In genomic region chr10:70478191-70479160, GRCh38 we compare ENCODE assay signal across 8 cellular contexts. TPM values are rescaled to one million over a fixed set of nuclear protein-coding genes. Genes with fewer than 3 reads are reported as not detected.
DNase-seq lines count a peak whose midpoint lies in the region; ATAC-seq and TF ChIP-seq lines count a peak whose summit lies in the region.

Gene PALD1, plus strand, starts transcription at chr10:70478767. Its CDS starts 47,185 bp downstream, at chr10:70525952.

- peaks cover 28 to 34% of the 10 kb centered on the region in 2 donors for H3K4me1 ChIP-seq in duodenal mucosa (ENCODE audit: control insufficient read depth in 1 of 2, insufficient read depth in 2 of 2, low read length in 2 of 2)
- peaks cover 15% of the 10 kb centered on the region for H3K4me1 ChIP-seq in mesenchymal stem cell (ENCODE audit: control insufficient read depth, insufficient read depth, low read depth, low read length)

- under 1% methylated on average over 55 of the region's 110 CpGs for WGBS in mesenchymal stem cell

- H3K9ac ChIP-seq in duodenal mucosa (ENCODE audit: low read depth in 1 of 2, low read length in 2 of 2) (peak within 1 kb of the TSS; percentile 18 to 32), mesenchymal stem cell (ENCODE audit: low read length) (no peak within 1 kb of the TSS)

- H3K14ac ChIP-seq in mesenchymal stem cell (ENCODE audit: low read length in 2 of 2) = no peak within 1 kb of the TSS

- H4K8ac ChIP-seq in mesenchymal stem cell (ENCODE audit: low read length) = no peak within 1 kb of the TSS

- H4K91ac ChIP-seq in mesenchymal stem cell (ENCODE audit: low read length) = no peak within 1 kb of the TSS

- no peaks in the 10 kb centered on the region for H3K9me3 Mint-ChIP-seq in activated CD4-positive, alpha-beta T cell treated with anti-CD3 and anti-CD28 coated beads, Interleukin-2, amount 10 ng/mL, durations not matched to agents 7 days and 5 days

- CTCF ChIA-PET in activated CD4-positive, alpha-beta T cell treated with anti-CD3 and anti-CD28 coated beads, Interleukin-2, amount 10 ng/mL, durations not matched to agents 7 days and 5 days (lab: Charles Lee) = interaction anchor here (1.5 to 3.2 kb wide), 2 partner anchors 17 kb away, joined by 5 to 17 read pairs; no protein-coding TSS in a partner anchor

- POLR2A ChIA-PET in activated CD4-positive, alpha-beta T cell treated with anti-CD3 and anti-CD28 coated beads, Interleukin-2, amount 10 ng/mL, durations not matched to agents 7 days and 5 days (lab: Charles Lee) = no interaction called here

- H3K4ac ChIP-seq in mesenchymal stem cell (ENCODE audit: low read depth in 1 of 2, low read length in 2 of 2) = no peak within 1 kb of the TSS

- DNase-seq in MG63 = peak; percentile 85
- peak; percentile 18 for DNase-seq in activated CD4-positive, alpha-beta T cell treated with anti-CD3 and anti-CD28 coated beads, Interleukin-2, amount 10 ng/mL, durations not matched to agents 7 days and 5 days
- peak; percentile 28 for DNase-seq in mesenchymal stem cell
- DNase-seq in stimulated activated CD8-positive, alpha-beta memory T cell treated with anti-CD3 and anti-CD28 coated beads, Interleukin-7, amount 100 ng/mL, for 4 hours (ENCODE audit: low read depth in 2 of 2) = peak; percentile 26 to 56

- H2AFZ ChIP-seq in mesenchymal stem cell (ENCODE audit: low read depth, low read length) = no peak within 1 kb of the TSS

- no peak within 1 kb of the TSS for H3K23ac ChIP-seq in mesenchymal stem cell (ENCODE audit: low read length in 2 of 2)

- no peak within 1 kb of the TSS for H2AK5ac ChIP-seq in mesenchymal stem cell (ENCODE audit: low read length, severe bottlenecking)

- H2BK15ac ChIP-seq in mesenchymal stem cell (ENCODE audit: low read depth, poor library complexity, severe bottlenecking) = no peak within 1 kb of the TSS

- H3K36me3 ChIP-seq in MG63 = no peaks in the 10 kb centered on the region
- no peaks in the 10 kb centered on the region for H3K36me3 ChIP-seq in duodenal mucosa (ENCODE audit: control insufficient read depth in 1 of 2, insufficient read depth in 2 of 2, low read length in 2 of 2)
- H3K36me3 ChIP-seq in mesenchymal stem cell (ENCODE audit: control insufficient read depth in 1 of 2, insufficient read depth in 2 of 2, low read depth in 1 of 2, low read length in 2 of 2) = no peaks in the 10 kb centered on the region

- H3K27ac ChIP-seq in duodenal mucosa (ENCODE audit: low read depth, low read length) (no peak within 1 kb of the TSS), mesenchymal stem cell (ENCODE audit: low read length, poor library complexity, severe bottlenecking) (no peak within 1 kb of the TSS)

- H3K18ac ChIP-seq in mesenchymal stem cell (ENCODE audit: low read depth in 1 of 2, low read length in 2 of 2) = no peak within 1 kb of the TSS

- H3K27me3 ChIP-seq in MG63 (no peaks in the 10 kb centered on the region), duodenal mucosa (ENCODE audit: control insufficient read depth in 1 of 2, insufficient read depth in 2 of 2, low read length in 2 of 2) (peaks cover 11 to 15% of the 10 kb centered on the region in 2 donors), mesenchymal stem cell (ENCODE audit: control insufficient read depth in 1 of 2, insufficient read depth in 1 of 2, low read length in 2 of 2) (peaks cover 38 to 88% of the 10 kb centered on the region in 2 experiments)

- H3K36me3 Mint-ChIP-seq in activated CD4-positive, alpha-beta T cell treated with anti-CD3 and anti-CD28 coated beads, Interleukin-2, amount 10 ng/mL, durations not matched to agents 7 days and 5 days (ENCODE audit: low read depth) = no peaks in the 10 kb centered on the region

- H3K9me3 ChIP-seq in MG63 = no peaks in the 10 kb centered on the region
- no peaks in the 10 kb centered on the region for H3K9me3 ChIP-seq in duodenal mucosa (ENCODE audit: control insufficient read depth in 1 of 2, low read length in 2 of 2)
- no peaks in the 10 kb centered on the region for H3K9me3 ChIP-seq in mesenchymal stem cell (ENCODE audit: control insufficient read depth, low read length)

- H2BK12ac ChIP-seq in mesenchymal stem cell (ENCODE audit: low read length in 2 of 2) = no peak within 1 kb of the TSS

- H3K27ac Mint-ChIP-seq in activated CD4-positive, alpha-beta T cell treated with anti-CD3 and anti-CD28 coated beads, Interleukin-2, amount 10 ng/mL, durations not matched to agents 7 days and 5 days = peak within 1 kb of the TSS; percentile 69

- no peak within 1 kb of the TSS for H2BK5ac ChIP-seq in mesenchymal stem cell (ENCODE audit: low read depth, low read length, poor library complexity, severe bottlenecking)

- peak within 1 kb of the TSS; percentile 76 for H3K4me2 ChIP-seq in mesenchymal stem cell (ENCODE audit: low read length, poor library complexity, severe bottlenecking)

- TF ChIP-seq CTCF in GM12874 (IDR thresholded peaks at IDR 0.05; ENCODE audit: insufficient read depth, low read depth, low read length) = 0 out of 2 replicates have a peak, but pooled peaks have one; percentile 10

- H2BK120ac ChIP-seq in mesenchymal stem cell (ENCODE audit: low read depth, low read length) = no peak within 1 kb of the TSS

- no peaks in the 10 kb centered on the region for H3K79me1 ChIP-seq in mesenchymal stem cell (replicated peaks; ENCODE audit: low read length, poor library complexity, severe bottlenecking)

- ATAC-seq in HG03378 (IDR thresholded peaks at IDR 0.05; ENCODE audit: unreplicated experiment) (no peak), HG03521 (IDR thresholded peaks at IDR 0.05; ENCODE audit: unreplicated experiment) (no peak)

- peaks cover 42% of the 10 kb centered on the region for H3K4me1 Mint-ChIP-seq in activated CD4-positive, alpha-beta T cell treated with anti-CD3 and anti-CD28 coated beads, Interleukin-2, amount 10 ng/mL, durations not matched to agents 7 days and 5 days

- H3K4me3 Mint-ChIP-seq in activated CD4-positive, alpha-beta T cell treated with anti-CD3 and anti-CD28 coated beads, Interleukin-2, amount 10 ng/mL, durations not matched to agents 7 days and 5 days = peak within 1 kb of the TSS; percentile 70

- peak within 1 kb of the TSS; percentile 67 for H3K4me3 ChIP-seq in MG63
- H3K4me3 ChIP-seq in duodenal mucosa (ENCODE audit: low read depth in 1 of 2, low read length in 2 of 2) = peak within 1 kb of the TSS; percentile 60
- H3K4me3 ChIP-seq in mesenchymal stem cell (ENCODE audit: insufficient read depth in 1 of 2, low read depth in 1 of 2, low read length in 2 of 2) = peak within 1 kb of the TSS; percentile 60 to 64

- peaks cover 35% of the 10 kb centered on the region for H3K27me3 Mint-ChIP-seq in activated CD4-positive, alpha-beta T cell treated with anti-CD3 and anti-CD28 coated beads, Interleukin-2, amount 10 ng/mL, durations not matched to agents 7 days and 5 days

RNA-seq across cellular contexts. Expression of gene PALD1, which starts in this region (rescaled TPM):
- total RNA-seq in MG63 (2014; rRNA removed; shearing (Covaris generic); ENCODE audit: low replicate concordance) = 5.3 and 7.8 TPM in 2 replicates
- 1 to 10 TPM; 1.2 to 1.5 TPM for total RNA-seq in activated CD4-positive, alpha-beta T cell treated with anti-CD3 and anti-CD28 coated beads, Interleukin-2, amount 10 ng/mL, durations not matched to agents 7 days and 5 days
- 0.01 TPM for polyA plus RNA-seq in mesenchymal stem cell (2013, experiment 1 of 2)
- polyA plus RNA-seq in mesenchymal stem cell (2013, experiment 2 of 2) = 0.01 TPM

Comparison
In these comparisons a context has a peak if more than half of its experiments do, and no peak if none do; other contexts are left out.
1. DNase-seq: peak in every context shown above with its lines; median percentile 85 in MG63; 41 in stimulated activated CD8-positive, alpha-beta memory T cell treated with anti-CD3 and anti-CD28 coated beads, Interleukin-7, amount 100 ng/mL, for 4 hours; 28 in mesenchymal stem cell; 18 in activated CD4-positive, alpha-beta T cell treated with anti-CD3 and anti-CD28 coated beads, Interleukin-2, amount 10 ng/mL, durations not matched to agents 7 days and 5 days.